In genomic region chr9:131738293-131738692, GRCh38 we compare ENCODE assay signal across 9 cellular contexts. TPM values are rescaled to one million over a fixed set of nuclear protein-coding genes. Genes with fewer than 3 reads are reported as not detected.
DNase-seq lines count a peak whose midpoint lies in the region; ATAC-seq and TF ChIP-seq lines count a peak whose summit lies in the region.
"Had no signal": no experiment of that assay in that cellular context is flagged by ENCODE, and none has a peak within 500 bp of the region (broad histone marks: within the 10 kb centered on the region; RNA-seq: fewer than 3 reads in every experiment).

No MANE protein-coding gene starts in this region.

- TF ChIP-seq CTCF in A673 (conservative IDR thresholded peaks at IDR 0.05; ENCODE audit: low read depth, low read length), result no peak
- TF ChIP-seq CTCF in HFFc6 (IDR thresholded peaks at IDR 0.05), result no peak
- no peak for TF ChIP-seq CTCF in brain (conservative IDR thresholded peaks at IDR 0.05)

- H3K9me3 ChIP-seq in A673 (ENCODE audit: low read depth, low read length, poor library complexity, severe bottlenecking), result no peaks in the 10 kb centered on the region
- no peaks in the 10 kb centered on the region for H3K9me3 ChIP-seq in mucosa of rectum (ENCODE audit: control insufficient read depth in 2 of 2, low read length in 2 of 2)

- H3K36me3 Mint-ChIP-seq in HFFc6 (ENCODE audit: low read depth), result peaks cover 19% of the 10 kb centered on the region
- peaks cover 7% of the 10 kb centered on the region for H3K36me3 Mint-ChIP-seq in brain

- no TSS peak for BruUV-seq in A673 (replicated peaks; lab: Mats Ljungman, UMichigan)

- no peak for ATAC-seq in GM18873 (IDR thresholded peaks at IDR 0.05; ENCODE audit: low FRiP score, unreplicated experiment)
- ATAC-seq in GM18870 (IDR thresholded peaks at IDR 0.05; ENCODE audit: unreplicated experiment), result no peak
- no peak for ATAC-seq in GM21367 (IDR thresholded peaks at IDR 0.05; ENCODE audit: unreplicated experiment)

- intact Hi-C loops in A673 (cut with micrococcal nuclease; ENCODE audit: unreplicated experiment), result no loop called here

- H3K27me3 ChIP-seq in A673 (replicated peaks; ENCODE audit: insufficient read depth, low read depth, low read length, poor library complexity) (no peaks in the 10 kb centered on the region), mucosa of rectum (ENCODE audit: control insufficient read depth in 2 of 2, insufficient read depth in 2 of 2, low read length in 2 of 2) (no peaks in the 10 kb centered on the region)

- POLR2A ChIA-PET in A673 (lab: Charles Lee; ENCODE audit: low non-redundant PET), result no interaction called here

- H3K27ac ChIP-seq in A673 (ENCODE audit: low read depth, low read length, poor library complexity, severe bottlenecking) (no peak overlapping the region), mucosa of rectum (ENCODE audit: low read depth in 2 of 2, low read length in 2 of 2) (peak overlapping the region; percentile 82 to 83)

- DNase-seq in A673 (ENCODE audit: low spot score) (no peak), HFFc6 (no peak)
- DNase-seq in stimulated activated CD4-positive, alpha-beta T cell treated with anti-CD3 and anti-CD28 coated beads, Interleukin-12 subunit alpha, Interleukin-12 subunit beta, amount 100 ng/mL, for 4 hours, result no peak
- DNase-seq: EL had no signal

- H3K4me3 ChIP-seq in A673 (ENCODE audit: low read depth, low read length, poor library complexity, severe bottlenecking) (peak overlapping the region; percentile 79), mucosa of rectum (ENCODE audit: low read length in 2 of 2) (peak overlapping the region; percentile 79 to 93)

- no peaks in the 10 kb centered on the region for H3K36me3 ChIP-seq in A673 (ENCODE audit: insufficient read depth, low read length, poor library complexity, severe bottlenecking)
- no peaks in the 10 kb centered on the region for H3K36me3 ChIP-seq in mucosa of rectum (ENCODE audit: control insufficient read depth in 2 of 2, insufficient read depth in 2 of 2, low read length in 2 of 2)

- CTCF ChIA-PET in A673 (lab: Charles Lee), result interaction anchor here (2.1 kb wide), 1 partner anchor 147 kb away, joined by 8 read pairs; no protein-coding TSS in a partner anchor

- peaks cover 16% of the 10 kb centered on the region for H3K4me1 ChIP-seq in A673 (ENCODE audit: insufficient read depth, low read length, poor library complexity, severe bottlenecking)
- peaks cover 48 to 51% of the 10 kb centered on the region in 2 donors for H3K4me1 ChIP-seq in mucosa of rectum (ENCODE audit: control insufficient read depth in 2 of 2, insufficient read depth in 2 of 2, low read length in 2 of 2)

- H3K27me3 Mint-ChIP-seq in HFFc6 (ENCODE audit: insufficient read depth) (no peaks in the 10 kb centered on the region; the same call in none of the 2 replicates), brain (no peaks in the 10 kb centered on the region)

- H3K4me1 Mint-ChIP-seq in HFFc6 (ENCODE audit: low read depth) (peaks cover 52% of the 10 kb centered on the region), brain (peaks cover 56% of the 10 kb centered on the region)

- peak overlapping the region; percentile 94 for H3K4me3 Mint-ChIP-seq in HFFc6
- H3K4me3 Mint-ChIP-seq in brain, result peak overlapping the region; percentile 92 to 96 (median 95)

- peak overlapping the region; percentile 80 to 87 for H3K9ac ChIP-seq in mucosa of rectum (ENCODE audit: low read depth in 1 of 2, low read length in 2 of 2)

- H3K27ac Mint-ChIP-seq in HFFc6 (no peak overlapping the region), brain (peak overlapping the region in 4 of 5 experiments; percentile 85 to 96 (median 93))

- no peaks in the 10 kb centered on the region for H3K9me3 Mint-ChIP-seq in HFFc6
- no peaks in the 10 kb centered on the region for H3K9me3 Mint-ChIP-seq in brain

RNA-seq across cellular contexts. Expression of gene RAPGEF1, which starts 1.6 kb away (rescaled TPM):
- 56.4 and 61.5 TPM in 2 replicates for total RNA-seq in A673 (2021)
- total RNA-seq in HFFc6 (2021; fragmentation: NEBNext Ultra II Directional; extraction: Animal tissue kit (Norgen Biotek cat#: 25700)), result 10 to 100 TPM; 38.6 to 46.6 (median 42.3) TPM
- polyA plus RNA-seq in brain (ENCODE audit: insufficient read depth, low read depth, low replicate concordance), result 44.2 TPM
